In genomic region chr19:41135390-41136384, GRCh38 we compare ENCODE assay signal across 8 cellular contexts. TPM values are rescaled to one million over a fixed set of nuclear protein-coding genes. Genes with fewer than 3 reads are reported as not detected.
A peak's percentile ranks its signal among the peaks of the same experiment; 100 is the strongest.
DNase-seq lines count a peak whose midpoint lies in the region; ATAC-seq, FAIRE-seq and TF ChIP-seq lines count a peak whose summit lies in the region.
"Not testable (repeated sequence)": the region's sequence is repeated elsewhere in the genome, so short reads cannot be mapped to it uniquely, and the experiment has no call there.

No MANE protein-coding gene starts in this region.

- not testable (repeated sequence) for H3K36me3 ChIP-seq in left ventricle myocardium inferior; skeletal muscle tissue (ENCODE audit: control insufficient read depth in 3 of 3, insufficient read depth in 3 of 3, low read length in 3 of 3); upper lobe of left lung

- not testable (repeated sequence) for H3K27me3 ChIP-seq in left ventricle myocardium inferior (ENCODE audit: low read depth); mononuclear cell (ENCODE audit: insufficient read depth, low read length); upper lobe of left lung
- peaks cover 2 to 12% (median 11%) of the 10 kb centered on the region in 3 donors for H3K27me3 ChIP-seq in skeletal muscle tissue (ENCODE audit: control insufficient read depth in 3 of 3, insufficient read depth in 3 of 3, low read length in 3 of 3)

- not testable (repeated sequence) for TF ChIP-seq EP300 in upper lobe of left lung (IDR thresholded peaks at IDR 0.05)

- H3K9ac ChIP-seq in skeletal muscle tissue (ENCODE audit: low read depth in 1 of 3, low read length in 3 of 3): not testable (repeated sequence)

- peak; percentile 99 for ATAC-seq in activated T-helper 17 cell treated with anti-CD3 and anti-CD28 coated beads, Interleukin-2, amount 50 U/mL, for 72 hours (replicated peaks)
- peak; percentile 94 to 95 for ATAC-seq in upper lobe of left lung (ENCODE audit: low FRiP score in 2 of 2)

- not testable (repeated sequence) for H3K27me3 Mint-ChIP-seq in activated T-helper 17 cell treated with anti-CD3 and anti-CD28 coated beads, Interleukin-2, amount 50 U/mL, for 72 hours

- not testable (repeated sequence) for H3K4me1 ChIP-seq in left ventricle myocardium inferior; mononuclear cell (ENCODE audit: insufficient read depth, low read length); skeletal muscle tissue (ENCODE audit: control insufficient read depth in 3 of 3, insufficient read depth in 3 of 3, low read length in 3 of 3)
- H3K4me1 ChIP-seq in upper lobe of left lung: peaks cover 0 to 17% (median 5%) of the 10 kb centered on the region in 4 donors

- TF ChIP-seq POLR2A in upper lobe of left lung (IDR thresholded peaks at IDR 0.05): not testable (repeated sequence)

- not testable (repeated sequence) for H3K9me3 ChIP-seq in left ventricle myocardium inferior (replicated peaks); mononuclear cell (ENCODE audit: low read depth, low read length); skeletal muscle tissue (ENCODE audit: control insufficient read depth in 3 of 3, low read length in 3 of 3); upper lobe of left lung

- H3K9me3 Mint-ChIP-seq in activated T-helper 17 cell treated with anti-CD3 and anti-CD28 coated beads, Interleukin-2, amount 50 U/mL, for 72 hours: not testable (repeated sequence)

- peak; percentile 98 for FAIRE-seq in GM19239 (lab: Jason Lieb, UNC)

- H3K4me1 Mint-ChIP-seq in activated T-helper 17 cell treated with anti-CD3 and anti-CD28 coated beads, Interleukin-2, amount 50 U/mL, for 72 hours: not testable (repeated sequence)

- not testable (repeated sequence) for TF ChIP-seq CTCF in left ventricle myocardium inferior (IDR thresholded peaks at IDR 0.05; ENCODE audit: borderline replicate concordance); upper lobe of left lung (IDR thresholded peaks at IDR 0.05)

- not testable (repeated sequence) for DNase-seq in GM19239 (ENCODE audit: insufficient read length, low spot score)
- DNase-seq in RPMI7951 (ENCODE audit: low read depth) (peak; percentile 86), dermis microvascular lymphatic vessel endothelial cell (ENCODE audit: low read depth in 2 of 2) (peak; percentile 3 to 46), left ventricle myocardium inferior (peak; percentile 55), upper lobe of left lung (peak; percentile 81 to 92)

- WGBS in upper lobe of left lung, 2 donors: 20 to 22% methylated on average over 14 to 37 of the region's 76 CpGs

- H3K4me3 ChIP-seq in left ventricle myocardium inferior (peak overlapping the region; percentile 64), mononuclear cell (ENCODE audit: low read length) (peak overlapping the region; percentile 45), skeletal muscle tissue (ENCODE audit: low read length in 3 of 3) (peak overlapping the region; percentile 49 to 67 (median 56)), upper lobe of left lung (peak overlapping the region in 3 of 4 donors; percentile 45 to 59 (median 51))

- intact Hi-C loops in left ventricle myocardium inferior (cut with micrococcal nuclease): not testable (repeated sequence)

- H3K36me3 Mint-ChIP-seq in activated T-helper 17 cell treated with anti-CD3 and anti-CD28 coated beads, Interleukin-2, amount 50 U/mL, for 72 hours (ENCODE audit: low read depth): not testable (repeated sequence)

- not testable (repeated sequence) for H3K27ac ChIP-seq in left ventricle myocardium inferior (replicated peaks); skeletal muscle tissue (ENCODE audit: low read depth, low read length)
- peak overlapping the region in 3 of 4 donors; percentile 55 to 77 (median 63) for H3K27ac ChIP-seq in upper lobe of left lung

- H3K27ac Mint-ChIP-seq in activated T-helper 17 cell treated with anti-CD3 and anti-CD28 coated beads, Interleukin-2, amount 50 U/mL, for 72 hours: peak overlapping the region; percentile 63

- H3K4me3 Mint-ChIP-seq in activated T-helper 17 cell treated with anti-CD3 and anti-CD28 coated beads, Interleukin-2, amount 50 U/mL, for 72 hours: peak overlapping the region; percentile 83

RNA-seq across cellular contexts. Expression of gene CYP2F1, which starts 21.5 kb away (rescaled TPM):
- total RNA-seq in RPMI7951 (2014; rRNA removed; shearing (Covaris generic)): not detected in 2 replicates
- under 1 TPM in 1 of 2 donors, not detected in 1; 0.28 TPM for total RNA-seq in activated T-helper 17 cell treated with anti-CD3 and anti-CD28 coated beads, Interleukin-2, amount 50 U/mL, for 72 hours
- total RNA-seq in dermis microvascular lymphatic vessel endothelial cell: not detected in 2 replicates
- total RNA-seq in left ventricle myocardium inferior: not detected
- 0.10 TPM for total RNA-seq in mononuclear cell
- total RNA-seq in skeletal muscle tissue: not detected
- total RNA-seq in upper lobe of left lung: 10 to 100 TPM in 1 of 6 donors, 1 to 10 TPM in 2, under 1 TPM in 1, not detected in 2; 0.61 to 16.6 (median 2.8) TPM

RNA-seq across cellular contexts. Expression of gene CYP2A13, which starts 47.4 kb away (rescaled TPM):
- total RNA-seq in RPMI7951 (2014; rRNA removed; shearing (Covaris generic)): not detected in 2 replicates
- total RNA-seq in activated T-helper 17 cell treated with anti-CD3 and anti-CD28 coated beads, Interleukin-2, amount 50 U/mL, for 72 hours: not detected
- total RNA-seq in dermis microvascular lymphatic vessel endothelial cell (not detected in 2 replicates), left ventricle myocardium inferior (not detected), mononuclear cell (not detected), skeletal muscle tissue (not detected), upper lobe of left lung (1 to 10 TPM in 2 of 6 donors, not detected in 4; 1.3 to 2.8 TPM)

RNA-seq across cellular contexts. Expression of gene CYP2S1, which starts 57.3 kb away (rescaled TPM):
- 4.4 and 10.3 TPM in 2 replicates for total RNA-seq in RPMI7951 (2014; rRNA removed; shearing (Covaris generic))
- total RNA-seq in activated T-helper 17 cell treated with anti-CD3 and anti-CD28 coated beads, Interleukin-2, amount 50 U/mL, for 72 hours: under 1 TPM in 1 of 2 donors, not detected in 1; 0.13 TPM
- total RNA-seq in dermis microvascular lymphatic vessel endothelial cell: 0.38 and 0.39 TPM in 2 replicates
- total RNA-seq in left ventricle myocardium inferior: 0.44 TPM
- total RNA-seq in mononuclear cell: 2.1 TPM
- total RNA-seq in skeletal muscle tissue: 1.6 TPM
- total RNA-seq in upper lobe of left lung: 10 to 100 TPM in 4 of 6 donors, 1 to 10 TPM in 2; 5.2 to 40.6 (median 20.1) TPM
